In the genomic region with DNA sequence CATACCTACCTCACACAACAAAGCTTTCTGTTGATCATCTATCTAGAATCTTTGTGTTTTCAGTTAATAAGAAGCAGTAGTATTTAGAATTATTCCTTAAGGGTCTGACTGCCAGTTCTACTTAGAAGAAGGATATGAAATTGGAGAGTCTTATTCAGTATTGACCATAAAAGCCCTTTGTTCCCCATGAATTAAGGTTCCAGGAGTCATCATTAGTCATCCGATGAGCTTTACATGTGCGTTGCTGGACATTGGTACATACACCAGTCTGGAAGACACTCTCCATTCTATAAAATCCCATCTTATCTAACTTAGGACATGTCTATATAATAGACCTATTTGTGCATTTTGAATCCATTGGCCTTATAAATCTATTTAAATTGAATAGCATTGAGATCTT, we compare ENCODE assay signal across 19 cellular contexts. TPM values are rescaled to one million over a fixed set of nuclear protein-coding genes. Genes with fewer than 3 reads are reported as not detected.
DNase-seq lines count a peak whose midpoint lies in the region; ATAC-seq and TF ChIP-seq lines count a peak whose summit lies in the region.
"Had no signal": no experiment of that assay in that cellular context is flagged by ENCODE, and none has a peak within 500 bp of the region (broad histone marks: within the 10 kb centered on the region; RNA-seq: fewer than 3 reads in every experiment).

No MANE protein-coding gene starts in this region.

- no peak overlapping the region for H3K9ac ChIP-seq in HCT116 (ENCODE audit: low read length)

- no peaks in the 10 kb centered on the region for H4K20me1 ChIP-seq in HCT116 (ENCODE audit: insufficient read depth)

- intact Hi-C loops in HCT116 (cut with micrococcal nuclease) = no loop called here

- TF ChIP-seq RAD21 in HCT116 (IDR thresholded peaks at IDR 0.05; ENCODE audit: low read depth) = no peak

- no peak overlapping the region for H2AFZ ChIP-seq in HCT116 (ENCODE audit: low read depth, low read length, poor library complexity, severe bottlenecking)

- H3K36me3 ChIP-seq in HCT116 (ENCODE audit: control insufficient read depth in 1 of 2, insufficient read depth in 2 of 2, low read length in 2 of 2) = no peaks in the 10 kb centered on the region
- H3K36me3 ChIP-seq: right atrium auricular region had no signal

- no peaks in the 10 kb centered on the region for H3K9me3 ChIP-seq in HCT116 (ENCODE audit: control insufficient read depth in 1 of 2, insufficient read depth in 1 of 2, low read depth in 1 of 2, low read length in 2 of 2)
- H3K9me3 ChIP-seq: right atrium auricular region, testis had no signal

- TF ChIP-seq CTCF in HCT116 (IDR thresholded peaks at IDR 0.05 in 2 of 3, conservative IDR thresholded peaks at IDR 0.05 in 1 of 3; ENCODE audit: borderline replicate concordance in 1 of 3, insufficient read depth in 1 of 3, low read depth in 2 of 3, low read length in 2 of 3) = no peak

- no peaks in the 10 kb centered on the region for H3K9me2 ChIP-seq in HCT116 (ENCODE audit: insufficient read depth)

- H3K27me3 ChIP-seq in HCT116 (ENCODE audit: insufficient read depth, low read length) = no peaks in the 10 kb centered on the region
- H3K27me3 ChIP-seq: right atrium auricular region, testis had no signal

- DNase-seq in HCT116 (ENCODE audit: low read depth, low spot score) = peak; percentile 59
- peak; percentile 1 for DNase-seq in SW480 (ENCODE audit: low spot score)
- DNase-seq in fibroblast of peridontal ligament (ENCODE audit: extremely low read depth) = peak; percentile 20
- DNase-seq in skeletal muscle cell (ENCODE audit: low read depth) = peak; percentile 64
- DNase-seq in NCI-H226 = no peak
- DNase-seq in NCI-H69 (lab: John Stamatoyannopoulos, UW) = no peak
- no peak for DNase-seq in activated CD8-positive, alpha-beta memory T cell treated with anti-CD3 and anti-CD28 coated beads, Interleukin-2, amount 50 U/mL, for 4 hours
- DNase-seq: caudate nucleus; CD8-positive, alpha-beta T cell; hippocampal formation; islet precursor cell; NCI-H2171; NCI-H774; occipital lobe; testis had no signal

- no peak for TF ChIP-seq POLR2A in HCT116 (IDR thresholded peaks at IDR 0.05; ENCODE audit: borderline replicate concordance, extremely low read depth, insufficient read depth, insufficient read length)

- POLR2A ChIA-PET in HCT116 (lab: Charles Lee) = no interaction called here

- no TSS peak for BruUV-seq in HCT116 (replicated peaks; lab: Mats Ljungman, UMichigan)

- peak; percentile 77 for ATAC-seq in HCT116
- ATAC-seq: activated T-helper 17 cell treated with anti-CD3 and anti-CD28 coated beads, Interleukin-2, amount 50 U/mL, for 72 hours; CD8-positive, alpha-beta T cell; esophagus mucosa; stimulated activated memory B cell treated with anti-CD40 and anti-IgM and Interleukin-4, amounts not matched to agents 10 μg/mL and 1 μg/mL and 100 μg/mL, for 72 hours had no signal

- CTCF ChIA-PET in HCT116 (lab: Charles Lee) = no interaction called here

- H3K4me1 ChIP-seq in HCT116 (ENCODE audit: control insufficient read depth in 1 of 2, insufficient read depth in 2 of 2, low read length in 2 of 2) = peaks cover 0 to 11% of the 10 kb centered on the region in 2 experiments; a peak in 1 of 4 replicates
- H3K4me1 ChIP-seq: right atrium auricular region, testis had no signal

- RAD21 ChIA-PET in HCT116 (lab: Charles Lee; ENCODE audit: low non-redundant PET in 1 of 2, low total read pairs in 2 of 2, uncharacterized antibody in 2 of 2, unreplicated experiment in 2 of 2) = no interaction called here

- H3K4me2 ChIP-seq in HCT116 (ENCODE audit: low read length) = peak overlapping the region; percentile 35

- H3K4me3 ChIP-seq in HCT116 (replicated peaks in 1 of 2; ENCODE audit: low read depth in 1 of 2, low read length in 2 of 2) (no peak overlapping the region), skeletal muscle cell (ENCODE audit: low read depth, low read length) (no peak overlapping the region)
- H3K4me3 ChIP-seq: right atrium auricular region, testis had no signal

- no peak overlapping the region for H3K27ac ChIP-seq in HCT116 (ENCODE audit: low read depth, low read length)
- H3K27ac ChIP-seq: right atrium auricular region, testis had no signal

- no peaks in the 10 kb centered on the region for H3K79me2 ChIP-seq in HCT116 (ENCODE audit: insufficient read depth, low read length)

TF ChIP-seq in HCT116, 20 proteins besides CTCF, POLR2A, EP300 and RAD21:
- TF ChIP-seq ZFX (IDR thresholded peaks at IDR 0.05) (no peak), JUND (IDR thresholded peaks at IDR 0.05) (peak; percentile 36; the same call in 1 of the 2 replicates), FOSL1 (IDR thresholded peaks at IDR 0.05; ENCODE audit: low read depth) (peak; percentile 75), SRF (IDR thresholded peaks at IDR 0.05; ENCODE audit: low read depth) (peak; percentile 47; the same call in 1 of the 2 replicates)
- TF ChIP-seq, protein P1, sequence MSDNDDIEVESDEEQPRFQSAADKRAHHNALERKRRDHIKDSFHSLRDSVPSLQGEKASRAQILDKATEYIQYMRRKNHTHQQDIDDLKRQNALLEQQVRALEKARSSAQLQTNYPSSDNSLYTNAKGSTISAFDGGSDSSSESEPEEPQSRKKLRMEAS (IDR thresholded peaks at IDR 0.05) = peak; percentile 24; the same call in 1 of the 2 replicates

RNA-seq across cellular contexts. Expression of a gene that starts 34.4 kb away (rescaled TPM):
- total RNA-seq in HCT116 (2021; ENCODE audit: unreplicated experiment) = 20.4 TPM
- polyA plus RNA-seq in HCT116 (2012) = 7.2 and 7.9 TPM in 2 replicates
- total RNA-seq: CD8-positive, alpha-beta T cell had no signal

Comparison
In these comparisons a context has a peak if more than half of its experiments do, and no peak if none do; other contexts are left out.
1. DNase-seq: peak in HCT116 (single experiment), SW480 (single experiment), fibroblast of peridontal ligament (single experiment) and skeletal muscle cell (single experiment); none in NCI-H226 (single experiment), NCI-H69 (single experiment) and activated CD8-positive, alpha-beta memory T cell treated with anti-CD3 and anti-CD28 coated beads, Interleukin-2, amount 50 U/mL, for 4 hours (single experiment).